ENCODE assay signal across 24 cellular contexts in the genomic region with DNA sequence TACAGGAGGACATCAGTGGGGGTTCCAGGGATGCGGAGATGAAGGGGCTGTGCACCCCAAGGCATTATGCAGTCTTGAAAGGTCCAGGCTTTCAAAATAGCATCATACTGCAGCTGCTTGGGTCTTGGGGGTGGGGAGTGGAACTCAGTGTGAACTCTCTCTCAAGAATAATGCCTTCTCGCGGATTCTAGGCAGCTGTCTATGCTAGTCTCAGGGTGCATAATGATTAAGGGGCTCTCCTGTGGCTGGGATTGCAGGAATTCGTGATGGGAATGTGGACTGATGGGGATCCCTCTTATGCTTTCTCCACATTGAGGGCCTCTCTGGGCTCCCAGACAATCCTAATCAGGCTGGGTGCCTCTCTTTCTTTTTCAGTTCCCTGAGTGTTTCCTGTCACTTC.
A peak's percentile ranks its signal among the peaks of the same experiment; 100 is the strongest.
DNase-seq lines count a peak whose midpoint lies in the region; TF ChIP-seq lines count a peak whose summit lies in the region.
"Had no signal": no experiment of that assay in that cellular context is flagged by ENCODE, and none has a peak within 500 bp of the region (broad histone marks: within the 10 kb centered on the region; RNA-seq: fewer than 3 reads in every experiment).

No MANE protein-coding gene starts in this region.

- no peak overlapping the region for H3K9ac ChIP-seq in neural progenitor cell
- H3K9ac ChIP-seq: BLaER1 had no signal

- no peak for TF ChIP-seq CTCF in neural progenitor cell (IDR thresholded peaks at IDR 0.05)

- CTCF ChIA-PET in activated CD4-positive, alpha-beta T cell treated with anti-CD3 and anti-CD28 coated beads, Interleukin-2, amount 10 ng/mL, durations not matched to agents 7 days and 5 days (lab: Charles Lee) = no interaction called here

- no peaks in the 10 kb centered on the region for H4K20me1 ChIP-seq in neural progenitor cell (ENCODE audit: low read depth)
- H4K20me1 ChIP-seq: BLaER1 had no signal

- no peak overlapping the region for H3K4me3 Mint-ChIP-seq in activated CD4-positive, alpha-beta T cell treated with anti-CD3 and anti-CD28 coated beads, Interleukin-2, amount 10 ng/mL, durations not matched to agents 7 days and 5 days
- H3K4me3 Mint-ChIP-seq in neural progenitor cell = no peak overlapping the region
- H3K4me3 Mint-ChIP-seq: CD4-positive, CD25-positive, alpha-beta regulatory T cell; HFFc6; IgD-negative memory B cell had no signal

- peak overlapping the region; percentile 12 for H3K4me2 ChIP-seq in neural progenitor cell
- H3K4me2 ChIP-seq: BLaER1, PC-9 had no signal

- H3K27ac Mint-ChIP-seq in activated CD4-positive, alpha-beta T cell treated with anti-CD3 and anti-CD28 coated beads, Interleukin-2, amount 10 ng/mL, durations not matched to agents 7 days and 5 days = peak overlapping the region; percentile 5
- peak overlapping the region; percentile 93 for H3K27ac Mint-ChIP-seq in neural progenitor cell
- H3K27ac Mint-ChIP-seq: CD4-positive, CD25-positive, alpha-beta regulatory T cell; HFFc6; IgD-negative memory B cell had no signal

- H3K4me3 ChIP-seq in neural progenitor cell (no peak overlapping the region), HAP-1 (no peak overlapping the region)
- H3K4me3 ChIP-seq: BLaER1, PC-9, SJSA1 had no signal

- no peaks in the 10 kb centered on the region for H3K4me1 Mint-ChIP-seq in activated CD4-positive, alpha-beta T cell treated with anti-CD3 and anti-CD28 coated beads, Interleukin-2, amount 10 ng/mL, durations not matched to agents 7 days and 5 days
- peaks cover 17% of the 10 kb centered on the region for H3K4me1 Mint-ChIP-seq in neural progenitor cell
- H3K4me1 Mint-ChIP-seq: CD4-positive, CD25-positive, alpha-beta regulatory T cell had no signal

- peaks cover 5% of the 10 kb centered on the region for H3F3A ChIP-seq in neural progenitor cell (ENCODE audit: low read depth)

- peak overlapping the region; percentile 95 for H2AFZ ChIP-seq in neural progenitor cell (replicated peaks)
- H2AFZ ChIP-seq: PC-9 had no signal

- POLR2A ChIA-PET in activated CD4-positive, alpha-beta T cell treated with anti-CD3 and anti-CD28 coated beads, Interleukin-2, amount 10 ng/mL, durations not matched to agents 7 days and 5 days (lab: Charles Lee) = no interaction called here

- no peaks in the 10 kb centered on the region for H3K9me3 ChIP-seq in neural progenitor cell (ENCODE audit: low read depth)
- no peaks in the 10 kb centered on the region for H3K9me3 ChIP-seq in HAP-1
- H3K9me3 ChIP-seq: BLaER1, SJSA1 had no signal

- no peak for DNase-seq in activated CD4-positive, alpha-beta T cell treated with anti-CD3 and anti-CD28 coated beads, Interleukin-2, amount 10 ng/mL, durations not matched to agents 7 days and 5 days
- DNase-seq in activated CD4-positive, alpha-beta T cell treated with anti-CD3 and anti-CD28 coated beads, Interleukin-2, amount 50 U/mL, for 1 hour = no peak
- DNase-seq in medulla oblongata (ENCODE audit: extremely low spot score) (peak; percentile 6), neural progenitor cell (ENCODE audit: low spot score) (peak; percentile 5), NCI-H2196 treated with DMSO at 0.1 percent for 48 hours (lab: John Stamatoyannopoulos, UW; ENCODE audit: unreplicated experiment) (no peak), NOMO-1 treated with DMSO at 0.1 percent for 48 hours (lab: John Stamatoyannopoulos, UW; ENCODE audit: unreplicated experiment) (no peak), HAP-1 (ENCODE audit: low spot score in 2 of 2) (no peak)
- DNase-seq: 8988T; ACHN; CD4-positive, CD25-positive, alpha-beta regulatory T cell; H7; HFFc6; NCI-H1048; NCI-H1417; NCI-H1694; NCI-H2171 treated with DMSO at 0.1 percent for 48 hours; NCI-H446; NCI-H524 treated with DMSO at 0.1 percent for 48 hours; NCI-H774; NK-92 treated with Interleukin-12 subunit alpha and Interleukin-12 subunit beta, amount 100 ng/mL, for 24 hours; PC-9 had no signal

- H3K27me3 ChIP-seq in neural progenitor cell = no peaks in the 10 kb centered on the region
- no peaks in the 10 kb centered on the region for H3K27me3 ChIP-seq in HAP-1 (ENCODE audit: low read depth)
- H3K27me3 ChIP-seq: BLaER1, SJSA1 had no signal

- in situ Hi-C loops in HAP-1 (cut with MboI; ENCODE audit: low sequenced_read_pairs) = no loop called here

- no peaks in the 10 kb centered on the region for H3K36me3 ChIP-seq in neural progenitor cell
- no peaks in the 10 kb centered on the region for H3K36me3 ChIP-seq in HAP-1 (replicated peaks)
- H3K36me3 ChIP-seq: BLaER1, SJSA1 had no signal

- H3K27ac ChIP-seq in neural progenitor cell = peak overlapping the region; percentile 30
- H3K27ac ChIP-seq: BLaER1, PC-9, SJSA1 had no signal

- no peaks in the 10 kb centered on the region for H3K79me2 ChIP-seq in neural progenitor cell (ENCODE audit: low read depth)

- no peaks in the 10 kb centered on the region for H3K36me3 Mint-ChIP-seq in activated CD4-positive, alpha-beta T cell treated with anti-CD3 and anti-CD28 coated beads, Interleukin-2, amount 10 ng/mL, durations not matched to agents 7 days and 5 days (ENCODE audit: low read depth)
- no peaks in the 10 kb centered on the region for H3K36me3 Mint-ChIP-seq in neural progenitor cell
- H3K36me3 Mint-ChIP-seq: CD4-positive, CD25-positive, alpha-beta regulatory T cell; IgD-negative memory B cell had no signal

- H3K9me3 Mint-ChIP-seq in activated CD4-positive, alpha-beta T cell treated with anti-CD3 and anti-CD28 coated beads, Interleukin-2, amount 10 ng/mL, durations not matched to agents 7 days and 5 days = no peaks in the 10 kb centered on the region
- H3K9me3 Mint-ChIP-seq in neural progenitor cell = no peaks in the 10 kb centered on the region
- H3K9me3 Mint-ChIP-seq: HFFc6, IgD-negative memory B cell had no signal

- no peaks in the 10 kb centered on the region for H3K27me3 Mint-ChIP-seq in activated CD4-positive, alpha-beta T cell treated with anti-CD3 and anti-CD28 coated beads, Interleukin-2, amount 10 ng/mL, durations not matched to agents 7 days and 5 days
- peaks cover 2% of the 10 kb centered on the region for H3K27me3 Mint-ChIP-seq in neural progenitor cell (ENCODE audit: insufficient read depth, low read depth)
- H3K27me3 Mint-ChIP-seq: CD4-positive, CD25-positive, alpha-beta regulatory T cell had no signal

- H3K4me1 ChIP-seq in neural progenitor cell (peaks cover 23% of the 10 kb centered on the region), HAP-1 (no peaks in the 10 kb centered on the region; the same call in 1 of the 2 replicates)
- H3K4me1 ChIP-seq: BLaER1, SJSA1 had no signal

Comparison
In these comparisons a context has a peak if more than half of its experiments do, and no peak if none do; other contexts are left out.
1. DNase-seq: peak in medulla oblongata (single experiment) and neural progenitor cell (single experiment); none in activated CD4-positive, alpha-beta T cell treated with anti-CD3 and anti-CD28 coated beads, Interleukin-2, amount 10 ng/mL, durations not matched to agents 7 days and 5 days (single experiment), activated CD4-positive, alpha-beta T cell treated with anti-CD3 and anti-CD28 coated beads, Interleukin-2, amount 50 U/mL, for 1 hour (single experiment), NCI-H2196 treated with DMSO at 0.1 percent for 48 hours (single experiment), NOMO-1 treated with DMSO at 0.1 percent for 48 hours (single experiment) and HAP-1 (0 of 2).